1 cellular context compared by ENCODE assay signal in the genomic region with DNA sequence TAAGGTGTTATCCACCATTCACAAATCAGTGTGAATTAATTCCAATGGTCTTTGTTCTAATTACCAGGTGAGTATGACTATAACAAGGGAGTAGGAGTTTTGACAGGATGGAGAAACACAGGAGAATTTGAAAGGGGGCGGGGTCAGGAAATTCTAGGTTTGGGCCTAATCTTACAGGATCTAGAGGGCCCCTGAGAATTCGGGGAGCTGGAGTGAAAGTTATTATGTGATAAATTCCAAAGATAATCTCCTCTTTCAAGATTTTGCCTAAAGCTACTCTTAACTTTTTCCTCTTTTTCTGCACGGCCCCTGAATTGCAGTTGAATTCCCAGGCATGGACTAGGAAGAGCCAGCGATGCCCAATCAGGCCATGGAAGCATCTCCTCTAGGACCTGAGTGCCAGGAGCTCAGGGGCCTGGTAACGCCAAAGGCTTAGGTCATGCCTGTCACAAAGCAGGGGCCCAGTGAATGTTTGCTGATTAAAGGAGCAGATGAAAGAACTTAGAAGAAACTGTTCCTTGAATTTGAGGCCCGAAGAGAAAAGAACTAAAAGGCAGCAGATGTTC.
TF ChIP-seq lines count a peak whose summit lies in the region.

No MANE protein-coding gene starts in this region.

TF ChIP-seq in IMR-90, 13 proteins besides CTCF, POLR2A, EP300 and RAD21:
- no peak for TF ChIP-seq SMC3 (IDR thresholded peaks at IDR 0.05; ENCODE audit: low read depth, low read length)
- no peak for TF ChIP-seq CEBPB (IDR thresholded peaks at IDR 0.05; ENCODE audit: low read depth, low read length)
